In the genomic region with DNA sequence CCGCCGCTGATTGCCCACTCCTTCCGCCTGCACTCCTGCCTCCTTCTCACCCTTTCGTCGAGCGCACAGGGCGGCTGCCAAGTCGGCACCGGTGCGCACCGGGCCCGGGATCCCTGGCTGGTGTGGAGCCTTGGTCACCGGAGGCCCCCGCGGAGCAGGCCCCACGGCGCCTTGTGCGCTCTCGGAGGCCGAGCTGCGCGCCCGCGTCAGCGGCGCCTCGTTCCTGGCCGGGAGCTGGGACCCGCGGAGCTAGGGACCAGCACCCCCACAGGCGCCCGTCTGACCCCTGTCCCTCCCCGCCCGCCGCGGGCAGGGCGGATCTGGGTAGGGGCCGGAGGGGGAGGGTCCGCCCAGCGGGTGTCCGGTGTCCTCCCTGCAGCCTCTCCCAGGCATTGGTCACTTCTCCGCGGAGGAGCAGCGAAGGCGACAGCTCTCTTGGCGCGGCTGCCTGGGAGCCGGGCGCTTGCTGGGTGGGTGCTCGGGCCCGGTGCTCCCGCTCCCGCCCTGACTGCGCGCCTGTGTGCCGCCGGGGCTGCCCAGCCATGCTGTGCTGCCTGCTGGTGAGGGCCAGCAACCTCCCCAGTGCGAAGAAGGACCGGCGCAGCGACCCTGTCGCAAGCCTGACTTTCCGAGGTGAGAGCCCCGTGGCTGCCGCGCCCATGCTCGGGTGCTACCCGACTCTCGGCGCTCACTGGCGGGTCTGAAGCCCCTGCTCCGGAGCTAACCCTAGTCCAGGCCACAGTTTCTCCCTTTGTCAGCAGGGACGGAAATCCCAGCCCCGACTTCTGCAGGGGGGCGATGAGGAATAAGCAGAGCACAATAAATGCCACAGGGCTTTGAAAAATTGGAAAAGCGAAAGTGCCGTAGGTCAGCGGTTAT, we compare ENCODE assay signal across 7 cellular contexts. TPM values are rescaled to one million over a fixed set of nuclear protein-coding genes. Genes with fewer than 3 reads are reported as not detected.
DNase-seq lines count a peak whose midpoint lies in the region; ATAC-seq and TF ChIP-seq lines count a peak whose summit lies in the region.

No MANE protein-coding gene starts in this region.

- H3K4me1 ChIP-seq in mammary epithelial cell (ENCODE audit: insufficient read depth, low read length), result peaks cover 16% of the 10 kb centered on the region

- no peaks in the 10 kb centered on the region for H3K79me2 ChIP-seq in mammary epithelial cell (ENCODE audit: insufficient read depth, low read length)

- dilution Hi-C loops in mammary epithelial cell (cut with HindIII; ENCODE audit: low sequenced_read_pairs), result no loop called here

- TF ChIP-seq CTCF in GM06990 (IDR thresholded peaks at IDR 0.05; ENCODE audit: insufficient read depth, low read length, poor library complexity, severe bottlenecking) (no peak), mammary epithelial cell (conservative IDR thresholded peaks at IDR 0.05 in 1 of 2, IDR thresholded peaks at IDR 0.05 in 1 of 2; ENCODE audit: extremely low read depth in 1 of 2, insufficient read depth in 1 of 2, low read depth in 1 of 2, low read length in 2 of 2) (no peak)

- CTCF ChIA-PET in mammary epithelial cell (lab: Charles Lee; ENCODE audit: low non-redundant PET), result no interaction called here

- intact Hi-C loops in mammary epithelial cell (cut with micrococcal nuclease) (loop anchor here (2.0 kb wide), 1 partner anchor 32 kb away; no protein-coding TSS in a partner anchor), left colon (cut with DNase I, micrococcal nuclease) (no loop called here)

- peak overlapping the region in 1 of 2 donors; percentile 28 for H3K27ac Mint-ChIP-seq in stimulated activated naive CD8-positive, alpha-beta T cell treated with anti-CD3 and anti-CD28 coated beads, Interleukin-15, amount 100 ng/mL, for 72 hours

- ATAC-seq in left colon, result peak; percentile 34
- ATAC-seq in stimulated activated naive CD8-positive, alpha-beta T cell treated with anti-CD3 and anti-CD28 coated beads, Interleukin-15, amount 100 ng/mL, for 72 hours, result peak; percentile 70
- ATAC-seq in HG02610 (IDR thresholded peaks at IDR 0.05; ENCODE audit: unreplicated experiment), result no peak

- no TSS peak for BruUV-seq in mammary epithelial cell (replicated peaks; lab: Mats Ljungman, UMichigan)

- H3K4me1 Mint-ChIP-seq in stimulated activated naive CD8-positive, alpha-beta T cell treated with anti-CD3 and anti-CD28 coated beads, Interleukin-15, amount 100 ng/mL, for 72 hours, result peaks cover 10% of the 10 kb centered on the region

- peak overlapping the region; percentile 87 for H2AFZ ChIP-seq in mammary epithelial cell (ENCODE audit: low read depth, low read length)

- peak overlapping the region; percentile 24 for H3K9ac ChIP-seq in mammary epithelial cell (ENCODE audit: insufficient read depth, low read length)

- peak overlapping the region; percentile 92 for H3K4me2 ChIP-seq in mammary epithelial cell (ENCODE audit: insufficient read depth, low read depth, low read length)

- H3K9me3 ChIP-seq in mammary epithelial cell (replicated peaks; ENCODE audit: insufficient read depth, low read length), result no peaks in the 10 kb centered on the region

- H3K36me3 ChIP-seq in GM06990 (ENCODE audit: control insufficient read depth, insufficient read depth, low read length) (no peaks in the 10 kb centered on the region), mammary epithelial cell (ENCODE audit: insufficient read depth, low read length) (no peaks in the 10 kb centered on the region)

- H3K4me3 ChIP-seq in GM06990 (replicated peaks; ENCODE audit: low read depth, low read length) (peak overlapping the region; percentile 56), mammary epithelial cell (replicated peaks in 1 of 3; ENCODE audit: insufficient read depth in 1 of 3, low read depth in 2 of 3, low read length in 3 of 3) (peak overlapping the region; percentile 53 to 66 (median 62))

- H4K20me1 ChIP-seq in mammary epithelial cell (ENCODE audit: insufficient read depth, low read length), result no peaks in the 10 kb centered on the region

- no peak for DNase-seq in GM06990 (ENCODE audit: extremely low read depth, insufficient read length)
- DNase-seq in NCI-H146 treated with DMSO at 0.1 percent for 48 hours (lab: John Stamatoyannopoulos, UW; ENCODE audit: unreplicated experiment), result peak; percentile 11
- DNase-seq in mammary epithelial cell, result peak; percentile 41
- DNase-seq in left colon, result peak in 1 of 2 donors; percentile 14
- DNase-seq in stimulated activated naive CD8-positive, alpha-beta T cell treated with anti-CD3 and anti-CD28 coated beads, Interleukin-15, amount 100 ng/mL, for 72 hours, result peak in 1 of 2 donors; percentile 24
- no peak for DNase-seq in nucleus accumbens (lab: John Stamatoyannopoulos, UW)

- in situ Hi-C loops in mammary epithelial cell (cut with MboI; ENCODE audit: low sequenced_read_pairs in 2 of 2), result no loop called here

- H3K27me3 ChIP-seq in GM06990 (replicated peaks; ENCODE audit: control insufficient read depth, insufficient read depth, low read length), result peaks cover 4% of the 10 kb centered on the region
- H3K27me3 ChIP-seq in mammary epithelial cell (ENCODE audit: insufficient read depth, low read length), result no peaks in the 10 kb centered on the region

- H3K4me3 Mint-ChIP-seq in stimulated activated naive CD8-positive, alpha-beta T cell treated with anti-CD3 and anti-CD28 coated beads, Interleukin-15, amount 100 ng/mL, for 72 hours, result peak overlapping the region; percentile 74 to 83

- H3K27ac ChIP-seq in mammary epithelial cell (ENCODE audit: insufficient read depth, low read depth, low read length), result no peak overlapping the region

- H3K9me3 Mint-ChIP-seq in stimulated activated naive CD8-positive, alpha-beta T cell treated with anti-CD3 and anti-CD28 coated beads, Interleukin-15, amount 100 ng/mL, for 72 hours, result no peaks in the 10 kb centered on the region

- H3K27me3 Mint-ChIP-seq in stimulated activated naive CD8-positive, alpha-beta T cell treated with anti-CD3 and anti-CD28 coated beads, Interleukin-15, amount 100 ng/mL, for 72 hours, result peaks cover 46% of the 10 kb centered on the region

- 10% methylated on average over 39 of the region's 78 CpGs for WGBS in mammary epithelial cell (ENCODE audit: low coverage, missing lambda C conversion rate)

RNA-seq across cellular contexts. Expression of a gene that starts 13.2 kb away (rescaled TPM):
- 10 to 100 TPM; 18.3 to 46.5 TPM for total RNA-seq in mammary epithelial cell
- 3.4 TPM for polyA plus RNA-seq in mammary epithelial cell
- 40.9 TPM for polyA minus RNA-seq in mammary epithelial cell
- total RNA-seq in left colon, result 1 to 10 TPM; 2.4 to 5.0 TPM

Comparison
In these comparisons a context has a peak if more than half of its experiments do, and no peak if none do; other contexts are left out.
1. DNase-seq: peak in NCI-H146 treated with DMSO at 0.1 percent for 48 hours (single experiment) and mammary epithelial cell (single experiment); none in GM06990 (single experiment) and nucleus accumbens (0 of 56).